ENCODE assay signal across 2 cellular contexts in the genomic region with DNA sequence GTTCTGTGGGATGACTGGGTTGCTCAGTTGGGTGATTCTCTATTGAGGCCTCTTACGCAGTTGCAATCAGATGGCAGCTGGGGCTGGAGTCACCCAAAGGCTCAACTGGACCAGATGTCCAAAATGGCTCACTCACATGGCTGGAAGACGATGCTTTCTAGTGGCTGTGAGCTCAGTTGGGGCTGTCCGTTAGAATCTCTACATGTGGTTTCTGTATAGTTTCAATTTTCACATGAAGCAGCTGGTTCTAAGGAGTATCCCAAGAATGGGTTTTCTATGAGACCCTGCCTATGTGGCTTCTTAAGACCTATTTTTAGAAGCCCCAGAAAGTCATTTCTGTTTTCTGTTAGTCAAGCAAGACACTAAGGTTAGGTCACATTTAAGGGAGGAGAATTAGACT.
TF ChIP-seq lines count a peak whose summit lies in the region.

No MANE protein-coding gene starts in this region.

TF ChIP-seq in GM12891, 5 proteins besides CTCF, POLR2A, EP300 and RAD21 (continued from another document):
- TF ChIP-seq TAF1 (IDR thresholded peaks at IDR 0.05; ENCODE audit: low read depth, low read length) (peak; percentile 40; the same call in 1 of the 2 replicates), POLR2AphosphoS5 (IDR thresholded peaks at IDR 0.05; ENCODE audit: low read depth, low read length) (peak; percentile 57; the same call in 1 of the 2 replicates), PAX5 (IDR thresholded peaks at IDR 0.05; ENCODE audit: insufficient read depth, low read length, severe bottlenecking) (peak; percentile 39)

TF ChIP-seq in K562, 482 proteins besides CTCF, POLR2A, EP300 and RAD21:
- TF ChIP-seq, protein P1, sequence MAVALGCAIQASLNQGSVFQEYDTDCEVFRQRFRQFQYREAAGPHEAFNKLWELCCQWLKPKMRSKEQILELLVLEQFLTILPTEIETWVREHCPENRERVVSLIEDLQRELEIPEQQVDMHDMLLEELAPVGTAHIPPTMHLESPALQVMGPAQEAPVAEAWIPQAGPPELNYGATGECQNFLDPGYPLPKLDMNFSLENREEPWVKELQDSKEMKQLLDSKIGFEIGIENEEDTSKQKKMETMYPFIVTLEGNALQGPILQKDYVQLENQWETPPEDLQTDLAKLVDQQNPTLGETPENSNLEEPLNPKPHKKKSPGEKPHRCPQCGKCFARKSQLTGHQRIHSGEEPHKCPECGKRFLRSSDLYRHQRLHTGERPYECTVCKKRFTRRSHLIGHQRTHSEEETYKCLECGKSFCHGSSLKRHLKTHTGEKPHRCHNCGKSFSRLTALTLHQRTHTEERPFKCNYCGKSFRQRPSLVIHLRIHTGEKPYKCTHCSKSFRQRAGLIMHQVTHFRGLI (CRISPR knock-in tag; IDR thresholded peaks at IDR 0.05) = no peak
- TF ChIP-seq, protein P2, sequence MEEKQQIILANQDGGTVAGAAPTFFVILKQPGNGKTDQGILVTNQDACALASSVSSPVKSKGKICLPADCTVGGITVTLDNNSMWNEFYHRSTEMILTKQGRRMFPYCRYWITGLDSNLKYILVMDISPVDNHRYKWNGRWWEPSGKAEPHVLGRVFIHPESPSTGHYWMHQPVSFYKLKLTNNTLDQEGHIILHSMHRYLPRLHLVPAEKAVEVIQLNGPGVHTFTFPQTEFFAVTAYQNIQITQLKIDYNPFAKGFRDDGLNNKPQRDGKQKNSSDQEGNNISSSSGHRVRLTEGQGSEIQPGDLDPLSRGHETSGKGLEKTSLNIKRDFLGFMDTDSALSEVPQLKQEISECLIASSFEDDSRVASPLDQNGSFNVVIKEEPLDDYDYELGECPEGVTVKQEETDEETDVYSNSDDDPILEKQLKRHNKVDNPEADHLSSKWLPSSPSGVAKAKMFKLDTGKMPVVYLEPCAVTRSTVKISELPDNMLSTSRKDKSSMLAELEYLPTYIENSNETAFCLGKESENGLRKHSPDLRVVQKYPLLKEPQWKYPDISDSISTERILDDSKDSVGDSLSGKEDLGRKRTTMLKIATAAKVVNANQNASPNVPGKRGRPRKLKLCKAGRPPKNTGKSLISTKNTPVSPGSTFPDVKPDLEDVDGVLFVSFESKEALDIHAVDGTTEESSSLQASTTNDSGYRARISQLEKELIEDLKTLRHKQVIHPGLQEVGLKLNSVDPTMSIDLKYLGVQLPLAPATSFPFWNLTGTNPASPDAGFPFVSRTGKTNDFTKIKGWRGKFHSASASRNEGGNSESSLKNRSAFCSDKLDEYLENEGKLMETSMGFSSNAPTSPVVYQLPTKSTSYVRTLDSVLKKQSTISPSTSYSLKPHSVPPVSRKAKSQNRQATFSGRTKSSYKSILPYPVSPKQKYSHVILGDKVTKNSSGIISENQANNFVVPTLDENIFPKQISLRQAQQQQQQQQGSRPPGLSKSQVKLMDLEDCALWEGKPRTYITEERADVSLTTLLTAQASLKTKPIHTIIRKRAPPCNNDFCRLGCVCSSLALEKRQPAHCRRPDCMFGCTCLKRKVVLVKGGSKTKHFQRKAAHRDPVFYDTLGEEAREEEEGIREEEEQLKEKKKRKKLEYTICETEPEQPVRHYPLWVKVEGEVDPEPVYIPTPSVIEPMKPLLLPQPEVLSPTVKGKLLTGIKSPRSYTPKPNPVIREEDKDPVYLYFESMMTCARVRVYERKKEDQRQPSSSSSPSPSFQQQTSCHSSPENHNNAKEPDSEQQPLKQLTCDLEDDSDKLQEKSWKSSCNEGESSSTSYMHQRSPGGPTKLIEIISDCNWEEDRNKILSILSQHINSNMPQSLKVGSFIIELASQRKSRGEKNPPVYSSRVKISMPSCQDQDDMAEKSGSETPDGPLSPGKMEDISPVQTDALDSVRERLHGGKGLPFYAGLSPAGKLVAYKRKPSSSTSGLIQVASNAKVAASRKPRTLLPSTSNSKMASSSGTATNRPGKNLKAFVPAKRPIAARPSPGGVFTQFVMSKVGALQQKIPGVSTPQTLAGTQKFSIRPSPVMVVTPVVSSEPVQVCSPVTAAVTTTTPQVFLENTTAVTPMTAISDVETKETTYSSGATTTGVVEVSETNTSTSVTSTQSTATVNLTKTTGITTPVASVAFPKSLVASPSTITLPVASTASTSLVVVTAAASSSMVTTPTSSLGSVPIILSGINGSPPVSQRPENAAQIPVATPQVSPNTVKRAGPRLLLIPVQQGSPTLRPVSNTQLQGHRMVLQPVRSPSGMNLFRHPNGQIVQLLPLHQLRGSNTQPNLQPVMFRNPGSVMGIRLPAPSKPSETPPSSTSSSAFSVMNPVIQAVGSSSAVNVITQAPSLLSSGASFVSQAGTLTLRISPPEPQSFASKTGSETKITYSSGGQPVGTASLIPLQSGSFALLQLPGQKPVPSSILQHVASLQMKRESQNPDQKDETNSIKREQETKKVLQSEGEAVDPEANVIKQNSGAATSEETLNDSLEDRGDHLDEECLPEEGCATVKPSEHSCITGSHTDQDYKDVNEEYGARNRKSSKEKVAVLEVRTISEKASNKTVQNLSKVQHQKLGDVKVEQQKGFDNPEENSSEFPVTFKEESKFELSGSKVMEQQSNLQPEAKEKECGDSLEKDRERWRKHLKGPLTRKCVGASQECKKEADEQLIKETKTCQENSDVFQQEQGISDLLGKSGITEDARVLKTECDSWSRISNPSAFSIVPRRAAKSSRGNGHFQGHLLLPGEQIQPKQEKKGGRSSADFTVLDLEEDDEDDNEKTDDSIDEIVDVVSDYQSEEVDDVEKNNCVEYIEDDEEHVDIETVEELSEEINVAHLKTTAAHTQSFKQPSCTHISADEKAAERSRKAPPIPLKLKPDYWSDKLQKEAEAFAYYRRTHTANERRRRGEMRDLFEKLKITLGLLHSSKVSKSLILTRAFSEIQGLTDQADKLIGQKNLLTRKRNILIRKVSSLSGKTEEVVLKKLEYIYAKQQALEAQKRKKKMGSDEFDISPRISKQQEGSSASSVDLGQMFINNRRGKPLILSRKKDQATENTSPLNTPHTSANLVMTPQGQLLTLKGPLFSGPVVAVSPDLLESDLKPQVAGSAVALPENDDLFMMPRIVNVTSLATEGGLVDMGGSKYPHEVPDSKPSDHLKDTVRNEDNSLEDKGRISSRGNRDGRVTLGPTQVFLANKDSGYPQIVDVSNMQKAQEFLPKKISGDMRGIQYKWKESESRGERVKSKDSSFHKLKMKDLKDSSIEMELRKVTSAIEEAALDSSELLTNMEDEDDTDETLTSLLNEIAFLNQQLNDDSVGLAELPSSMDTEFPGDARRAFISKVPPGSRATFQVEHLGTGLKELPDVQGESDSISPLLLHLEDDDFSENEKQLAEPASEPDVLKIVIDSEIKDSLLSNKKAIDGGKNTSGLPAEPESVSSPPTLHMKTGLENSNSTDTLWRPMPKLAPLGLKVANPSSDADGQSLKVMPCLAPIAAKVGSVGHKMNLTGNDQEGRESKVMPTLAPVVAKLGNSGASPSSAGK (IDR thresholded peaks at IDR 0.05) = no peak
- TF ChIP-seq PML (IDR thresholded peaks at IDR 0.05; ENCODE audit: low read length) (peak; percentile 18; the same call in 1 of the 2 replicates), BMI1 (IDR thresholded peaks at IDR 0.05; ENCODE audit: low read length) (no peak), NCOR1 (IDR thresholded peaks at IDR 0.05) (no peak), HDAC8 (tag; IDR thresholded peaks at IDR 0.05) (no peak), MTA3 (IDR thresholded peaks at IDR 0.05; ENCODE audit: borderline replicate concordance) (no peak), STAT5A (IDR thresholded peaks at IDR 0.05; ENCODE audit: borderline replicate concordance, low read length) (no peak), ZNF507 (tag; conservative IDR thresholded peaks at IDR 0.05) (no peak), POLR2AphosphoS5 (IDR thresholded peaks at IDR 0.05; ENCODE audit: control insufficient read depth, insufficient read depth, low read depth, low read length) (0 out of 2 replicates have a peak, but pooled peaks have one; percentile 11), FOXM1 (IDR thresholded peaks at IDR 0.05; ENCODE audit: low read depth) (no peak), FOXM1 (CRISPR knock-in tag; IDR thresholded peaks at IDR 0.05; ENCODE audit: low read depth) (no peak), ESRRB (CRISPR knock-in tag; IDR thresholded peaks at IDR 0.05; ENCODE audit: borderline replicate concordance) (no peak), LEF1 (IDR thresholded peaks at IDR 0.05) (no peak), ZNF274 (IDR thresholded peaks at IDR 0.05; ENCODE audit: borderline replicate concordance, low read depth, low read length) (no peak), YY1 (IDR thresholded peaks at IDR 0.05; ENCODE audit: borderline replicate concordance in 1 of 3, control insufficient read depth in 1 of 3, extremely low read depth in 1 of 3, insufficient read depth in 3 of 3, insufficient read length in 1 of 3, insufficient replicate concordance in 2 of 3, low read depth in 1 of 3, low read length in 2 of 3) (peak in 1 of 3 experiments; percentile 41)
